9 cellular contexts compared by ENCODE assay signal in genomic region chr9:131254107-131254491, GRCh38. TPM values are rescaled to one million over a fixed set of nuclear protein-coding genes. Genes with fewer than 3 reads are reported as not detected.
A peak's percentile ranks its signal among the peaks of the same experiment; 100 is the strongest.
DNase-seq lines count a peak whose midpoint lies in the region; FAIRE-seq and TF ChIP-seq lines count a peak whose summit lies in the region.
"Had no signal": no experiment of that assay in that cellular context is flagged by ENCODE, and none has a peak within 500 bp of the region (broad histone marks: within the 10 kb centered on the region; RNA-seq: fewer than 3 reads in every experiment).

No MANE protein-coding gene starts in this region.

- H3K27ac ChIP-seq in coronary artery (peak overlapping the region in 1 of 2 donors; percentile 63), ascending aorta (peak overlapping the region in 1 of 2 donors; percentile 16)
- H3K27ac ChIP-seq: SJSA1 had no signal

- no peaks in the 10 kb centered on the region for H3K4me1 ChIP-seq in ascending aorta

- H3K4me3 Mint-ChIP-seq in nephron progenitor cell = no peak overlapping the region
- H3K4me3 Mint-ChIP-seq in mesothelial cell of epicardium = no peak overlapping the region

- intact Hi-C loops in ascending aorta (cut with DNase I) = no loop called here

- H3K27me3 ChIP-seq in ascending aorta = no peaks in the 10 kb centered on the region
- H3K27me3 ChIP-seq: SJSA1 had no signal

- H3K4me1 Mint-ChIP-seq in nephron progenitor cell (peaks cover 23% of the 10 kb centered on the region), mesothelial cell of epicardium (peaks cover 1% of the 10 kb centered on the region)

- no peaks in the 10 kb centered on the region for H3K36me3 ChIP-seq in ascending aorta
- H3K36me3 ChIP-seq: SJSA1 had no signal

- TF ChIP-seq CTCF in nephron progenitor cell (IDR thresholded peaks at IDR 0.05) (no peak), mesothelial cell of epicardium (IDR thresholded peaks at IDR 0.05; ENCODE audit: unreplicated experiment) (no peak), coronary artery (IDR thresholded peaks at IDR 0.05) (no peak), ascending aorta (IDR thresholded peaks at IDR 0.05) (no peak)

- no peak for FAIRE-seq in HTR-8/SVneo (lab: Jason Lieb, UNC)

- H3K4me3 ChIP-seq in coronary artery (no peak overlapping the region), ascending aorta (no peak overlapping the region)
- H3K4me3 ChIP-seq: SJSA1 had no signal

- no peaks in the 10 kb centered on the region for H3K9me3 Mint-ChIP-seq in nephron progenitor cell
- no peaks in the 10 kb centered on the region for H3K9me3 Mint-ChIP-seq in mesothelial cell of epicardium

- peak overlapping the region; percentile 22 for H3K27ac Mint-ChIP-seq in nephron progenitor cell
- H3K27ac Mint-ChIP-seq in mesothelial cell of epicardium = no peak overlapping the region

- H3K36me3 Mint-ChIP-seq in nephron progenitor cell (ENCODE audit: low read depth) = no peaks in the 10 kb centered on the region
- H3K36me3 Mint-ChIP-seq in mesothelial cell of epicardium = no peaks in the 10 kb centered on the region

- peak; percentile 63 for DNase-seq in GDM1 (lab: John Stamatoyannopoulos, UW)
- peak; percentile 95 for DNase-seq in MV-4-11 (lab: John Stamatoyannopoulos, UW)
- DNase-seq in ecto neural progenitor cell (ENCODE audit: low spot score) = peak; percentile 56
- no peak for DNase-seq in nephron progenitor cell
- DNase-seq in mesothelial cell of epicardium (ENCODE audit: low spot score in 2 of 2, unreplicated experiment in 2 of 2) = no peak
- DNase-seq in coronary artery (ENCODE audit: low spot score) = no peak
- DNase-seq in HTR-8/SVneo (ENCODE audit: insufficient read length, low spot score) = no peak
- no peak for DNase-seq in ascending aorta (ENCODE audit: low spot score in 2 of 2)

- no peaks in the 10 kb centered on the region for H3K9me3 ChIP-seq in ascending aorta
- H3K9me3 ChIP-seq: SJSA1 had no signal

- H3K27me3 Mint-ChIP-seq in nephron progenitor cell (ENCODE audit: low read depth, poor library complexity) = peaks cover 5% of the 10 kb centered on the region
- H3K27me3 Mint-ChIP-seq in mesothelial cell of epicardium (ENCODE audit: low read depth) = no peaks in the 10 kb centered on the region

RNA-seq across cellular contexts. Expression of gene FAM78A, which starts 22.2 kb away (rescaled TPM):
- total RNA-seq in mesothelial cell of epicardium (0.54 to 0.80 TPM (median 0.64 TPM) in 3 replicates), ascending aorta (6.2 TPM)

RNA-seq across cellular contexts. Expression of gene PLPP7, which starts 35.4 kb away (rescaled TPM):
- 0.60 to 1.1 TPM (median 0.79 TPM) in 3 replicates for total RNA-seq in mesothelial cell of epicardium
- total RNA-seq in ascending aorta = 15.8 TPM

Comparison
In these comparisons a context has a peak if more than half of its experiments do, and no peak if none do; other contexts are left out.
1. DNase-seq: peak in GDM1 (single experiment), MV-4-11 (single experiment) and ecto neural progenitor cell (single experiment); none in nephron progenitor cell (single experiment), mesothelial cell of epicardium (0 of 2), coronary artery (single experiment), HTR-8/SVneo (single experiment) and ascending aorta (0 of 2).